27 cellular contexts compared by ENCODE assay signal in the genomic region with DNA sequence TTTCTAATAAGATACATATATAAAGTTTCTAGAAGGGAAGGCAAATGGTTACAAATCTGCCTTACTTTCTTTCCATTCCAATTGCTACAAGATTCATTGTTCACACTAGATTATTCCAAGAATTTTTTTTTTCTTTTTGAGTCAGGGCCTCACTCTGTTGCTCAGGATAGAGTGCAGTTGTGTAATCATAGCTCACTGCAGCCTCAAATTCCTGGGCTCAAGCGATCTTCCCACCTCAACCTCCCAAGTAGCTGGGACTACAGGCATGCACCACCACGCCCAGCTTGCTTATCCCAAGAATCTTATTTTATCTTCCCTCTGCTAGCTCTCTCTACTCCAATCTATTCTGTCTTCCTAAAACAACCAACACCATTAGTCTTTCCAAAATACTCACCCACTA.
DNase-seq lines count a peak whose midpoint lies in the region; ATAC-seq, FAIRE-seq and TF ChIP-seq lines count a peak whose summit lies in the region.
"Had no signal": no experiment of that assay in that cellular context is flagged by ENCODE, and none has a peak within 500 bp of the region (broad histone marks: within the 10 kb centered on the region; RNA-seq: fewer than 3 reads in every experiment).

No MANE protein-coding gene starts in this region.

- DNase-seq in CD8-positive, alpha-beta T cell, result no peak
- DNase-seq in RWPE2 (ENCODE audit: low spot score) (no peak), fibroblast of the aortic adventitia (ENCODE audit: low read depth) (peak; percentile 32), osteocyte (ENCODE audit: extremely low spot score, unreplicated experiment) (no peak), aorta (no peak), retina (no peak), small intestine (no peak)
- DNase-seq: BE2C, COR-L47, DMS 273 treated with DMSO at 0.1 percent for 48 hours, DMS79 treated with DMSO at 0.1 percent for 48 hours, GM23248, H9, HFFc6, KBM-7, NCI-H1092, NCI-H1436 treated with DMSO at 0.1 percent for 48 hours, NCI-H1930, NCI-H510A treated with DMSO at 0.1 percent for 48 hours, NCI-H748 treated with DMSO at 0.1 percent for 48 hours, PC-9, RPMI8226, SHP77 treated with DMSO at 0.1 percent for 48 hours had no signal

- H3K9me3 ChIP-seq in CD8-positive, alpha-beta T cell (ENCODE audit: low read length), result no peaks in the 10 kb centered on the region
- H3K9me3 ChIP-seq in RWPE2 (ENCODE audit: severe bottlenecking) (no peaks in the 10 kb centered on the region), aorta (ENCODE audit: control insufficient read depth, low read length) (no peaks in the 10 kb centered on the region), small intestine (ENCODE audit: control insufficient read depth, low read depth) (no peaks in the 10 kb centered on the region)
- H3K9me3 ChIP-seq: A549, BE2C had no signal

- no peak overlapping the region for H3K4me3 Mint-ChIP-seq in CD8-positive, alpha-beta T cell
- no peak overlapping the region for H3K4me3 Mint-ChIP-seq in osteocyte (ENCODE audit: unreplicated experiment)
- H3K4me3 Mint-ChIP-seq: H9, HFFc6 had no signal

- H3K27ac ChIP-seq in CD8-positive, alpha-beta T cell (ENCODE audit: low read depth, low read length), result no peak overlapping the region
- no peak overlapping the region for H3K27ac ChIP-seq in RWPE2 (ENCODE audit: poor library complexity, severe bottlenecking)
- no peak overlapping the region for H3K27ac ChIP-seq in aorta (ENCODE audit: low read depth in 1 of 2, low read length in 2 of 2)
- no peak overlapping the region for H3K27ac ChIP-seq in small intestine (ENCODE audit: low read depth in 1 of 2, low read length in 1 of 2)
- H3K27ac ChIP-seq: A549, GM23248, PC-9 had no signal

- no peaks in the 10 kb centered on the region for H3K4me1 ChIP-seq in CD8-positive, alpha-beta T cell (ENCODE audit: insufficient read depth, low read length)
- H3K4me1 ChIP-seq in RWPE2 (ENCODE audit: insufficient read depth, poor library complexity, severe bottlenecking) (no peaks in the 10 kb centered on the region), aorta (ENCODE audit: control insufficient read depth in 1 of 2, insufficient read depth in 2 of 2, low read length in 2 of 2) (no peaks in the 10 kb centered on the region), small intestine (ENCODE audit: control insufficient read depth in 2 of 2, insufficient read depth in 1 of 2, low read depth in 1 of 2, low read length in 1 of 2) (no peaks in the 10 kb centered on the region)
- H3K4me1 ChIP-seq: A549, BE2C had no signal

- FAIRE-seq in small intestine (lab: Jason Lieb, UNC), result no peak
- FAIRE-seq: A549, GM12878, HepG2 had no signal

- intact Hi-C loops in CD8-positive, alpha-beta T cell (cut with DNase I, micrococcal nuclease), result no loop called here
- intact Hi-C loops in aorta (cut with DNase I), result no loop called here

- no peaks in the 10 kb centered on the region for H3K4me1 Mint-ChIP-seq in CD8-positive, alpha-beta T cell (ENCODE audit: low read depth)
- H3K4me1 Mint-ChIP-seq in osteocyte (ENCODE audit: unreplicated experiment), result peaks cover 21% of the 10 kb centered on the region

- peaks cover 13% of the 10 kb centered on the region for H3K36me3 ChIP-seq in CD8-positive, alpha-beta T cell (ENCODE audit: insufficient read depth, low read length)
- H3K36me3 ChIP-seq in RWPE2 (ENCODE audit: low read depth) (peaks cover 48% of the 10 kb centered on the region), aorta (ENCODE audit: control insufficient read depth in 1 of 2, insufficient read depth in 2 of 2, low read length in 1 of 2) (peaks cover 0 to 3% of the 10 kb centered on the region in 2 donors), small intestine (ENCODE audit: control insufficient read depth in 2 of 2, insufficient read depth in 2 of 2, low read length in 2 of 2) (peaks cover 6 to 15% of the 10 kb centered on the region in 2 donors)
- H3K36me3 ChIP-seq: BE2C had no signal

- 85 to 96% methylated on average over 2 of the region's 2 CpGs for WGBS in aorta, 2 donors
- WGBS in small intestine, 3 donors, result 94 to 98% (median 96%) methylated on average over 2 of the region's 2 CpGs

- peak overlapping the region; percentile 30 for H3K27ac Mint-ChIP-seq in CD8-positive, alpha-beta T cell
- peak overlapping the region; percentile 29 for H3K27ac Mint-ChIP-seq in osteocyte (ENCODE audit: unreplicated experiment)
- H3K27ac Mint-ChIP-seq: H9, HFFc6 had no signal

- H3K27me3 Mint-ChIP-seq in CD8-positive, alpha-beta T cell (ENCODE audit: low read depth), result no peaks in the 10 kb centered on the region
- H3K27me3 Mint-ChIP-seq in osteocyte (ENCODE audit: unreplicated experiment), result no peaks in the 10 kb centered on the region

- H3K27me3 ChIP-seq in CD8-positive, alpha-beta T cell (ENCODE audit: insufficient read depth, low read length), result no peaks in the 10 kb centered on the region
- H3K27me3 ChIP-seq in RWPE2 (ENCODE audit: insufficient read depth, poor library complexity, severe bottlenecking), result no peaks in the 10 kb centered on the region
- H3K27me3 ChIP-seq in aorta (ENCODE audit: control insufficient read depth in 1 of 2, insufficient read depth in 2 of 2, low read length in 1 of 2), result no peaks in the 10 kb centered on the region
- no peaks in the 10 kb centered on the region for H3K27me3 ChIP-seq in small intestine (ENCODE audit: control insufficient read depth in 2 of 2, insufficient read depth in 2 of 2, low read length in 2 of 2)
- H3K27me3 ChIP-seq: BE2C had no signal

- ATAC-seq in CD8-positive, alpha-beta T cell, result no peak
- peak; percentile 27; the same call in 1 of the 3 replicates for ATAC-seq in RWPE2 (ENCODE audit: low read depth)
- no peak for ATAC-seq in aorta (ENCODE audit: low FRiP score)
- no peak for ATAC-seq in GM21528 (IDR thresholded peaks at IDR 0.05; ENCODE audit: low FRiP score, unreplicated experiment)
- ATAC-seq: A549, GM12878, HepG2 had no signal

- POLR2A ChIA-PET in CD8-positive, alpha-beta T cell (lab: Charles Lee), result no interaction called here

- H3K9me3 Mint-ChIP-seq in CD8-positive, alpha-beta T cell, result no peaks in the 10 kb centered on the region
- no peaks in the 10 kb centered on the region for H3K9me3 Mint-ChIP-seq in osteocyte (ENCODE audit: unreplicated experiment)
- H3K9me3 Mint-ChIP-seq: H9, HFFc6 had no signal

- TF ChIP-seq CTCF in CD8-positive, alpha-beta T cell (IDR thresholded peaks at IDR 0.05), result no peak
- no peak for TF ChIP-seq CTCF in RWPE2 (IDR thresholded peaks at IDR 0.05; ENCODE audit: poor library complexity, severe bottlenecking)
- no peak for TF ChIP-seq CTCF in fibroblast of the aortic adventitia (IDR thresholded peaks at IDR 0.05; ENCODE audit: insufficient read depth, low read length)
- no peak for TF ChIP-seq CTCF in osteocyte (IDR thresholded peaks at IDR 0.05)

- H3K36me3 Mint-ChIP-seq in CD8-positive, alpha-beta T cell, result peaks cover 70% of the 10 kb centered on the region
- H3K36me3 Mint-ChIP-seq in osteocyte (ENCODE audit: unreplicated experiment), result peaks cover 29% of the 10 kb centered on the region

- CTCF ChIA-PET in CD8-positive, alpha-beta T cell (lab: Charles Lee), result interaction anchor here (0.7 to 2.3 kb wide), 4 partner anchors 24 to 241 kb away, joined by 3 to 10 read pairs (median 6); no protein-coding TSS in a partner anchor

- H3K4me3 ChIP-seq in CD8-positive, alpha-beta T cell (ENCODE audit: low read depth, low read length), result no peak overlapping the region
- H3K4me3 ChIP-seq in RWPE2 (ENCODE audit: severe bottlenecking), result no peak overlapping the region
- H3K4me3 ChIP-seq in fibroblast of the aortic adventitia (ENCODE audit: low read depth, low read length), result no peak overlapping the region
- no peak overlapping the region for H3K4me3 ChIP-seq in aorta (ENCODE audit: low read length in 2 of 2)
- no peak overlapping the region for H3K4me3 ChIP-seq in small intestine (ENCODE audit: low read depth in 1 of 2, low read length in 2 of 2)
- H3K4me3 ChIP-seq: A549, GM12878, GM23248, PC-9 had no signal
